Comparison of ENCODE assay signal across 1 cellular context in the genomic region with DNA sequence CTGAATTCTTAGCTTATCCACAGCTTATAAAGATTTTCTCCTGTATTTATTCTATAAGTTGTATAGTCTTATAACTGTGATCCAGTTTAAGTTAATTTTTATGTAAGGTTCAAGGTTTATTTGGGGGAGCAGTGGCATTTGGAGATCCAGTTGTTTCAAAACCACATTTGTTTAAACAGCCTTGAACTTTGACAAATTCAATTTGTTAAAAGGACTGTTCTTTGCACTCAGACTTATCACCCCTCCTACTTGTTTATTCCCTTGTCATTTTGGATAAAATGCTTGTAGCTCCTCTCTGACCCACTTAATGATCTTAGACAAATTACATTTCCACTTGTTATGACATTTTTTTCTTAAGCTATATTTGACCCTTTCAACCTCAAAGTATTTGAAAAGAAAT.
TF ChIP-seq lines count a peak whose summit lies in the region.

No MANE protein-coding gene starts in this region.

TF ChIP-seq in HepG2, 621 proteins besides CTCF, POLR2A, EP300 and RAD21 (continued from another document and continues in another):
- TF ChIP-seq, protein P1, sequence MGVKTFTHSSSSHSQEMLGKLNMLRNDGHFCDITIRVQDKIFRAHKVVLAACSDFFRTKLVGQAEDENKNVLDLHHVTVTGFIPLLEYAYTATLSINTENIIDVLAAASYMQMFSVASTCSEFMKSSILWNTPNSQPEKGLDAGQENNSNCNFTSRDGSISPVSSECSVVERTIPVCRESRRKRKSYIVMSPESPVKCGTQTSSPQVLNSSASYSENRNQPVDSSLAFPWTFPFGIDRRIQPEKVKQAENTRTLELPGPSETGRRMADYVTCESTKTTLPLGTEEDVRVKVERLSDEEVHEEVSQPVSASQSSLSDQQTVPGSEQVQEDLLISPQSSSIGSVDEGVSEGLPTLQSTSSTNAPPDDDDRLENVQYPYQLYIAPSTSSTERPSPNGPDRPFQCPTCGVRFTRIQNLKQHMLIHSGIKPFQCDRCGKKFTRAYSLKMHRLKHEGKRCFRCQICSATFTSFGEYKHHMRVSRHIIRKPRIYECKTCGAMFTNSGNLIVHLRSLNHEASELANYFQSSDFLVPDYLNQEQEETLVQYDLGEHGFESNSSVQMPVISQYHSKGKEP (CRISPR knock-in tag; IDR thresholded peaks at IDR 0.05) = no peak
- TF ChIP-seq EED (CRISPR knock-in tag; IDR thresholded peaks at IDR 0.05) (no peak), PPARG (CRISPR knock-in tag; conservative IDR thresholded peaks at IDR 0.05) (peak; percentile 94), MTF2 (CRISPR knock-in tag; IDR thresholded peaks at IDR 0.05; ENCODE audit: borderline replicate concordance) (no peak), ZNF510 (CRISPR knock-in tag; IDR thresholded peaks at IDR 0.05; ENCODE audit: low read depth) (no peak), ZNF678 (CRISPR knock-in tag; IDR thresholded peaks at IDR 0.05) (no peak), HCFC1 (IDR thresholded peaks at IDR 0.05; ENCODE audit: low read depth, low read length) (no peak), PHF8 (CRISPR knock-in tag; IDR thresholded peaks at IDR 0.05) (no peak), PLSCR1 (CRISPR knock-in tag; IDR thresholded peaks at IDR 0.05; ENCODE audit: borderline replicate concordance) (no peak), SRSF1 (optimal IDR thresholded peaks at IDR 0.05; ENCODE audit: low read depth, low read length) (no peak), HMGXB3 (CRISPR knock-in tag; IDR thresholded peaks at IDR 0.05; ENCODE audit: borderline replicate concordance) (no peak), HOXA9 (CRISPR knock-in tag; IDR thresholded peaks at IDR 0.05; ENCODE audit: borderline replicate concordance) (no peak), DNMT3B (CRISPR knock-in tag; conservative IDR thresholded peaks at IDR 0.05) (no peak), U2AF1 (optimal IDR thresholded peaks at IDR 0.05; ENCODE audit: low read depth, low read length) (no peak), NCOA1 (CRISPR knock-in tag; IDR thresholded peaks at IDR 0.05) (no peak), SMAD3 (CRISPR knock-in tag; IDR thresholded peaks at IDR 0.05) (no peak), KAT2B (IDR thresholded peaks at IDR 0.05; ENCODE audit: borderline replicate concordance, low read depth, low read length) (no peak), ZFP36L2 (CRISPR knock-in tag; IDR thresholded peaks at IDR 0.05) (no peak), CBX5 (CRISPR knock-in tag; IDR thresholded peaks at IDR 0.05; ENCODE audit: borderline replicate concordance) (no peak), ZNF550 (CRISPR knock-in tag; IDR thresholded peaks at IDR 0.05; ENCODE audit: borderline replicate concordance) (no peak), ZNF567 (CRISPR knock-in tag; IDR thresholded peaks at IDR 0.05; ENCODE audit: borderline replicate concordance) (no peak), PITX1 (CRISPR knock-in tag; IDR thresholded peaks at IDR 0.05) (no peak), PRDM15 (CRISPR knock-in tag; IDR thresholded peaks at IDR 0.05) (no peak), FOSL2 (CRISPR knock-in tag; IDR thresholded peaks at IDR 0.05) (no peak), RCOR2 (CRISPR knock-in tag; IDR thresholded peaks at IDR 0.05) (no peak), JUNB (CRISPR knock-in tag; IDR thresholded peaks at IDR 0.05; ENCODE audit: borderline replicate concordance) (no peak), NCOA2 (CRISPR knock-in tag; IDR thresholded peaks at IDR 0.05) (peak; percentile 69), LRRFIP1 (CRISPR knock-in tag; conservative IDR thresholded peaks at IDR 0.05) (no peak), ZFY (CRISPR knock-in tag; IDR thresholded peaks at IDR 0.05) (no peak), ZUFSP (CRISPR knock-in tag; IDR thresholded peaks at IDR 0.05; ENCODE audit: borderline replicate concordance) (no peak), MAZ (IDR thresholded peaks at IDR 0.05; ENCODE audit: borderline replicate concordance, low read depth, low read length) (no peak), MAZ (CRISPR knock-in tag; IDR thresholded peaks at IDR 0.05; ENCODE audit: low read depth) (no peak)
- TF ChIP-seq, protein P2, sequence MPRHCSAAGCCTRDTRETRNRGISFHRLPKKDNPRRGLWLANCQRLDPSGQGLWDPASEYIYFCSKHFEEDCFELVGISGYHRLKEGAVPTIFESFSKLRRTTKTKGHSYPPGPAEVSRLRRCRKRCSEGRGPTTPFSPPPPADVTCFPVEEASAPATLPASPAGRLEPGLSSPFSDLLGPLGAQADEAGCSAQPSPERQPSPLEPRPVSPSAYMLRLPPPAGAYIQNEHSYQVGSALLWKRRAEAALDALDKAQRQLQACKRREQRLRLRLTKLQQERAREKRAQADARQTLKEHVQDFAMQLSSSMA (CRISPR knock-in tag; IDR thresholded peaks at IDR 0.05) = no peak
- TF ChIP-seq, protein P3, sequence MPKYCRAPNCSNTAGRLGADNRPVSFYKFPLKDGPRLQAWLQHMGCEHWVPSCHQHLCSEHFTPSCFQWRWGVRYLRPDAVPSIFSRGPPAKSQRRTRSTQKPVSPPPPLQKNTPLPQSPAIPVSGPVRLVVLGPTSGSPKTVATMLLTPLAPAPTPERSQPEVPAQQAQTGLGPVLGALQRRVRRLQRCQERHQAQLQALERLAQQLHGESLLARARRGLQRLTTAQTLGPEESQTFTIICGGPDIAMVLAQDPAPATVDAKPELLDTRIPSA (CRISPR knock-in tag; IDR thresholded peaks at IDR 0.05; ENCODE audit: borderline replicate concordance) = no peak
- TF ChIP-seq, protein P4, sequence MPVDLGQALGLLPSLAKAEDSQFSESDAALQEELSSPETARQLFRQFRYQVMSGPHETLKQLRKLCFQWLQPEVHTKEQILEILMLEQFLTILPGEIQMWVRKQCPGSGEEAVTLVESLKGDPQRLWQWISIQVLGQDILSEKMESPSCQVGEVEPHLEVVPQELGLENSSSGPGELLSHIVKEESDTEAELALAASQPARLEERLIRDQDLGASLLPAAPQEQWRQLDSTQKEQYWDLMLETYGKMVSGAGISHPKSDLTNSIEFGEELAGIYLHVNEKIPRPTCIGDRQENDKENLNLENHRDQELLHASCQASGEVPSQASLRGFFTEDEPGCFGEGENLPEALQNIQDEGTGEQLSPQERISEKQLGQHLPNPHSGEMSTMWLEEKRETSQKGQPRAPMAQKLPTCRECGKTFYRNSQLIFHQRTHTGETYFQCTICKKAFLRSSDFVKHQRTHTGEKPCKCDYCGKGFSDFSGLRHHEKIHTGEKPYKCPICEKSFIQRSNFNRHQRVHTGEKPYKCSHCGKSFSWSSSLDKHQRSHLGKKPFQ (CRISPR knock-in tag; IDR thresholded peaks at IDR 0.05; ENCODE audit: insufficient replicate concordance) = no peak
- TF ChIP-seq, protein P5, sequence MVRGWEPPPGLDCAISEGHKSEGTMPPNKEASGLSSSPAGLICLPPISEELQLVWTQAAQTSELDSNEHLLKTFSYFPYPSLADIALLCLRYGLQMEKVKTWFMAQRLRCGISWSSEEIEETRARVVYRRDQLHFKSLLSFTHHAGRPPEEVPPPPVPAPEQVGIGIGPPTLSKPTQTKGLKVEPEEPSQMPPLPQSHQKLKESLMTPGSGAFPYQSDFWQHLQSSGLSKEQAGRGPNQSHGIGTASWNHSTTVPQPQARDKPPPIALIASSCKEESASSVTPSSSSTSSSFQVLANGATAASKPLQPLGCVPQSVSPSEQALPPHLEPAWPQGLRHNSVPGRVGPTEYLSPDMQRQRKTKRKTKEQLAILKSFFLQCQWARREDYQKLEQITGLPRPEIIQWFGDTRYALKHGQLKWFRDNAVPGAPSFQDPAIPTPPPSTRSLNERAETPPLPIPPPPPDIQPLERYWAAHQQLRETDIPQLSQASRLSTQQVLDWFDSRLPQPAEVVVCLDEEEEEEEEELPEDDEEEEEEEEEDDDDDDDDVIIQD (CRISPR knock-in tag; IDR thresholded peaks at IDR 0.05; ENCODE audit: low read depth) = peak; percentile 60; the same call in 1 of the 2 replicates
- TF ChIP-seq, protein P6, sequence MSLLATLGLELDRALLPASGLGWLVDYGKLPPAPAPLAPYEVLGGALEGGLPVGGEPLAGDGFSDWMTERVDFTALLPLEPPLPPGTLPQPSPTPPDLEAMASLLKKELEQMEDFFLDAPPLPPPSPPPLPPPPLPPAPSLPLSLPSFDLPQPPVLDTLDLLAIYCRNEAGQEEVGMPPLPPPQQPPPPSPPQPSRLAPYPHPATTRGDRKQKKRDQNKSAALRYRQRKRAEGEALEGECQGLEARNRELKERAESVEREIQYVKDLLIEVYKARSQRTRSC (CRISPR knock-in tag; IDR thresholded peaks at IDR 0.05; ENCODE audit: low read depth) = no peak
